8 cellular contexts compared by ENCODE assay signal in the genomic region with DNA sequence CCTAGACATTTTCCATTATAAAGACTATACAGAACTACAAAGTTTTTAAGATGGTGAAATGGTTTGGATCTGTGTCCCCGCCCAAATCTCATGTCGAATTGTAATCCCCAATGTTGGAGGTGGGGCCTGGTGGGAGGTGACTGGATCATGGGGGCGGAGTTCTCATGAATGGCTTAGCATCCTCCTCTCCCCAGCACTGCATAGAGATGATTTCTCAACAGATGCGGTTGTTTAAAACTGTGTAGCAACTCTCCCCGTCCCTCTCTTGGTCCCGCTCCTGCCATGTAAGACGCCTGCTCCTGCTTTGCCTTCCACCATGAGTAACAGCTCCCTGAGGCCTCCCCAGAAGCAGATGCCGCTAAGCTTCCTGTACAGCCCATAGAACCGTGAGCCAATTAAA. TPM values are rescaled to one million over a fixed set of nuclear protein-coding genes. Genes with fewer than 3 reads are reported as not detected.
DNase-seq lines count a peak whose midpoint lies in the region; ATAC-seq lines count a peak whose summit lies in the region.

No MANE protein-coding gene starts in this region.

- peaks cover 65% of the 10 kb centered on the region for H4K20me1 ChIP-seq in BLaER1

- H3K9ac ChIP-seq in BLaER1 = peak overlapping the region; percentile 94

- H3K27ac Mint-ChIP-seq in activated naive CD8-positive, alpha-beta T cell treated with anti-CD3 and anti-CD28 coated beads, Interleukin-2, amount 10 ng/mL, durations not matched to agents 7 days and 5 days = peak overlapping the region; percentile 18

- H3K4me3 ChIP-seq in BLaER1 (peak overlapping the region; percentile 91), mesodermal cell (ENCODE audit: extremely low read depth, insufficient read depth, low read length, poor library complexity, severe bottlenecking) (peak overlapping the region; percentile 97)

- peaks cover 36% of the 10 kb centered on the region for H3K4me1 Mint-ChIP-seq in activated naive CD8-positive, alpha-beta T cell treated with anti-CD3 and anti-CD28 coated beads, Interleukin-2, amount 10 ng/mL, durations not matched to agents 7 days and 5 days

- H3K27ac ChIP-seq in BLaER1 = no peak overlapping the region
- no peak overlapping the region for H3K27ac ChIP-seq in mesodermal cell (ENCODE audit: low read depth, low read length, severe bottlenecking)

- H3K36me3 ChIP-seq in BLaER1 (peaks cover 18% of the 10 kb centered on the region; the same call in 1 of the 2 replicates), mesodermal cell (ENCODE audit: control insufficient read depth, insufficient read depth, low read length) (peaks cover 22% of the 10 kb centered on the region)

- H3K27me3 ChIP-seq in BLaER1 = no peaks in the 10 kb centered on the region

- WGBS in mesodermal cell (ENCODE audit: insufficient coverage in 2 of 2), 2 experiments = 84 to 85% methylated on average over 7 to 9 of the region's 9 CpGs

- H3K4me2 ChIP-seq in BLaER1 = peak overlapping the region; percentile 93

- peak overlapping the region; percentile 91 for H3K4me3 Mint-ChIP-seq in activated naive CD8-positive, alpha-beta T cell treated with anti-CD3 and anti-CD28 coated beads, Interleukin-2, amount 10 ng/mL, durations not matched to agents 7 days and 5 days

- POLR2A ChIA-PET in activated naive CD8-positive, alpha-beta T cell treated with anti-CD3 and anti-CD28 coated beads, Interleukin-2, amount 10 ng/mL, durations not matched to agents 7 days and 5 days (lab: Charles Lee) = interaction anchor here (1.5 to 2.7 kb wide), 2 partner anchors 60 to 140 kb away, joined by 3 to 13 read pairs; a partner anchor contains a TSS

- H3K9me3 ChIP-seq in BLaER1 (peaks cover 5% of the 10 kb centered on the region; the same call in 1 of the 2 replicates), mesodermal cell (ENCODE audit: control insufficient read depth, low read length) (no peaks in the 10 kb centered on the region)

- peak; percentile 76 to 79 for DNase-seq in Kasumi-1 (lab: John Stamatoyannopoulos, UW)
- DNase-seq in activated naive CD8-positive, alpha-beta T cell treated with anti-CD3 and anti-CD28 coated beads, Interleukin-2, amount 10 ng/mL, durations not matched to agents 7 days and 5 days = no peak
- no peak for DNase-seq in dermis blood vessel endothelial cell
- DNase-seq in NCI-H2196 (lab: John Stamatoyannopoulos, UW; ENCODE audit: unreplicated experiment) = no peak

- peaks cover 15% of the 10 kb centered on the region for H3K36me3 Mint-ChIP-seq in activated naive CD8-positive, alpha-beta T cell treated with anti-CD3 and anti-CD28 coated beads, Interleukin-2, amount 10 ng/mL, durations not matched to agents 7 days and 5 days

- peaks cover 37% of the 10 kb centered on the region for H3K4me1 ChIP-seq in BLaER1
- peaks cover 4% of the 10 kb centered on the region for H3K4me1 ChIP-seq in mesodermal cell (ENCODE audit: control insufficient read depth, insufficient read depth, low read length, poor library complexity, severe bottlenecking)

- H3K9me3 Mint-ChIP-seq in activated naive CD8-positive, alpha-beta T cell treated with anti-CD3 and anti-CD28 coated beads, Interleukin-2, amount 10 ng/mL, durations not matched to agents 7 days and 5 days = peaks cover 4% of the 10 kb centered on the region

- no peak for ATAC-seq in activated naive CD8-positive, alpha-beta T cell treated with anti-CD3 and anti-CD28 coated beads, Interleukin-2, amount 10 ng/mL, durations not matched to agents 7 days and 5 days (ENCODE audit: low read depth)
- ATAC-seq in HG03565 (IDR thresholded peaks at IDR 0.05; ENCODE audit: unreplicated experiment) = no peak
- no peak for ATAC-seq in GM18867 (IDR thresholded peaks at IDR 0.05; ENCODE audit: unreplicated experiment)

- peaks cover 13% of the 10 kb centered on the region for H3K27me3 Mint-ChIP-seq in activated naive CD8-positive, alpha-beta T cell treated with anti-CD3 and anti-CD28 coated beads, Interleukin-2, amount 10 ng/mL, durations not matched to agents 7 days and 5 days

RNA-seq across cellular contexts. Expression of a gene that starts 1.6 kb away (rescaled TPM):
- total RNA-seq in activated naive CD8-positive, alpha-beta T cell treated with anti-CD3 and anti-CD28 coated beads, Interleukin-2, amount 10 ng/mL, durations not matched to agents 7 days and 5 days = 10 to 100 TPM; 32.3 to 33.3 TPM
- polyA plus RNA-seq in mesodermal cell (2013, experiment 1 of 2) = 20.7 TPM
- 22.6 TPM for polyA plus RNA-seq in mesodermal cell (2013, experiment 2 of 2)
- total RNA-seq in dermis blood vessel endothelial cell = 14.4 and 15.7 TPM in 2 replicates

RNA-seq across cellular contexts. Expression of a gene that starts 60.0 kb away (rescaled TPM):
- total RNA-seq in activated naive CD8-positive, alpha-beta T cell treated with anti-CD3 and anti-CD28 coated beads, Interleukin-2, amount 10 ng/mL, durations not matched to agents 7 days and 5 days = 10 to 100 TPM; 22.6 to 24.2 TPM
- polyA plus RNA-seq in mesodermal cell (2013, experiment 1 of 2) = 12.2 TPM
- polyA plus RNA-seq in mesodermal cell (2013, experiment 2 of 2) = 10.9 TPM
- 11.2 and 15.5 TPM in 2 replicates for total RNA-seq in dermis blood vessel endothelial cell

Comparison
In these comparisons a context has a peak if more than half of its experiments do, and no peak if none do; other contexts are left out.
1. DNase-seq: peak in Kasumi-1 (2 of 2); none in activated naive CD8-positive, alpha-beta T cell treated with anti-CD3 and anti-CD28 coated beads, Interleukin-2, amount 10 ng/mL, durations not matched to agents 7 days and 5 days (single experiment), dermis blood vessel endothelial cell (single experiment) and NCI-H2196 (single experiment).